11 cellular contexts compared by ENCODE assay signal in genomic region chr10:124588736-124589451, GRCh38.
A peak's percentile ranks its signal among the peaks of the same experiment; 100 is the strongest.
DNase-seq lines count a peak whose midpoint lies in the region; ATAC-seq and TF ChIP-seq lines count a peak whose summit lies in the region.
"Had no signal": no experiment of that assay in that cellular context is flagged by ENCODE, and none has a peak within 500 bp of the region (broad histone marks: within the 10 kb centered on the region; RNA-seq: fewer than 3 reads in every experiment).

No MANE protein-coding gene starts in this region.

- H3K27ac Mint-ChIP-seq in activated T-cell treated with anti-CD3 and anti-CD28 coated beads, Interleukin-2, amount 50 U/mL, for 24 hours = no peak overlapping the region
- H3K27ac Mint-ChIP-seq in WTC11 = no peak overlapping the region
- H3K27ac Mint-ChIP-seq: activated B cell treated with CpG ODN at 0.5 μM for 24 hours; effector memory CD8-positive, alpha-beta T cell had no signal

- no peak overlapping the region for H3K4me3 Mint-ChIP-seq in activated T-cell treated with anti-CD3 and anti-CD28 coated beads, Interleukin-2, amount 50 U/mL, for 24 hours
- H3K4me3 Mint-ChIP-seq in WTC11 = no peak overlapping the region
- H3K4me3 Mint-ChIP-seq: effector memory CD8-positive, alpha-beta T cell had no signal

- no peaks in the 10 kb centered on the region for H3K27me3 Mint-ChIP-seq in activated T-cell treated with anti-CD3 and anti-CD28 coated beads, Interleukin-2, amount 50 U/mL, for 24 hours
- H3K27me3 Mint-ChIP-seq in WTC11 (ENCODE audit: low read depth) = no peaks in the 10 kb centered on the region; the same call in 1 of the 2 replicates
- H3K27me3 Mint-ChIP-seq: activated B cell treated with CpG ODN at 0.5 μM for 24 hours; effector memory CD8-positive, alpha-beta T cell had no signal

- TF ChIP-seq CTCF in WTC11 (IDR thresholded peaks at IDR 0.05) = no peak

- CTCF ChIA-PET in WTC11 (lab: Charles Lee) = interaction anchor here (0.8 to 1.9 kb wide), 4 partner anchors 23 to 59 kb away, joined by 3 to 6 read pairs (median 3); no protein-coding TSS in a partner anchor

- POLR2A ChIA-PET in WTC11 (lab: Charles Lee) = interaction anchor here (0.6 to 0.7 kb wide), 2 partner anchors 26 to 226 kb away, joined by 3 to 4 read pairs; no protein-coding TSS in a partner anchor

- H3K4me1 Mint-ChIP-seq in activated T-cell treated with anti-CD3 and anti-CD28 coated beads, Interleukin-2, amount 50 U/mL, for 24 hours (ENCODE audit: low read depth) = no peaks in the 10 kb centered on the region
- peaks cover 4% of the 10 kb centered on the region for H3K4me1 Mint-ChIP-seq in WTC11

- peak; percentile 40 for DNase-seq in DMS153 treated with DMSO at 0.1 percent for 48 hours (lab: John Stamatoyannopoulos, UW; ENCODE audit: unreplicated experiment)
- DNase-seq in DMS153 (lab: John Stamatoyannopoulos, UW) = no peak
- peak; percentile 78 for DNase-seq in medulla oblongata (ENCODE audit: extremely low spot score)
- peak; percentile 70 for DNase-seq in ureter (ENCODE audit: low spot score)
- DNase-seq in activated T-cell treated with anti-CD3 and anti-CD28 coated beads, Interleukin-2, amount 50 U/mL, for 24 hours = no peak
- no peak for DNase-seq in T-helper 2 cell
- no peak for DNase-seq in WTC11 (ENCODE audit: low spot score)
- DNase-seq: activated B cell treated with CpG ODN at 0.5 μM for 24 hours; effector memory CD8-positive, alpha-beta T cell had no signal

- H3K36me3 Mint-ChIP-seq in activated T-cell treated with anti-CD3 and anti-CD28 coated beads, Interleukin-2, amount 50 U/mL, for 24 hours (ENCODE audit: low read depth) = no peaks in the 10 kb centered on the region
- H3K36me3 Mint-ChIP-seq in WTC11 = no peaks in the 10 kb centered on the region

- H3K9me3 Mint-ChIP-seq in activated T-cell treated with anti-CD3 and anti-CD28 coated beads, Interleukin-2, amount 50 U/mL, for 24 hours = no peaks in the 10 kb centered on the region
- peaks cover 10% of the 10 kb centered on the region for H3K9me3 Mint-ChIP-seq in WTC11
- H3K9me3 Mint-ChIP-seq: activated B cell treated with CpG ODN at 0.5 μM for 24 hours; effector memory CD8-positive, alpha-beta T cell had no signal

- no peak for ATAC-seq in WTC11
- ATAC-seq: effector memory CD8-positive, alpha-beta T cell had no signal

- H3K27ac ChIP-seq in cingulate gyrus (ENCODE audit: low read depth, low read length) = peak overlapping the region; percentile 83
- H3K27ac ChIP-seq: 22Rv1 had no signal

TF ChIP-seq in WTC11, 78 proteins besides CTCF, POLR2A, EP300 and RAD21:
- TF ChIP-seq SMAD4 (CRISPR knock-in tag; IDR thresholded peaks at IDR 0.05) (no peak), AFF4 (CRISPR knock-in tag; IDR thresholded peaks at IDR 0.05; ENCODE audit: borderline replicate concordance) (no peak), SP1 (CRISPR knock-in tag; conservative IDR thresholded peaks at IDR 0.05) (no peak), E2F5 (CRISPR knock-in tag; IDR thresholded peaks at IDR 0.05) (no peak), IRF2 (CRISPR knock-in tag; IDR thresholded peaks at IDR 0.05; ENCODE audit: borderline replicate concordance, low read depth) (no peak), SOX15 (CRISPR knock-in tag; IDR thresholded peaks at IDR 0.05) (no peak), ELF4 (CRISPR knock-in tag; IDR thresholded peaks at IDR 0.05; ENCODE audit: low read depth) (no peak), ZMAT4 (CRISPR knock-in tag; IDR thresholded peaks at IDR 0.05) (no peak), EMX1 (CRISPR knock-in tag; IDR thresholded peaks at IDR 0.05) (no peak), ZNF396 (CRISPR knock-in tag; IDR thresholded peaks at IDR 0.05; ENCODE audit: borderline replicate concordance) (no peak), JAZF1 (CRISPR knock-in tag; IDR thresholded peaks at IDR 0.05) (no peak)

Comparison
In these comparisons a context has a peak if more than half of its experiments do, and no peak if none do; other contexts are left out.
1. DNase-seq: peak in DMS153 treated with DMSO at 0.1 percent for 48 hours (single experiment), medulla oblongata (single experiment) and ureter (single experiment); none in DMS153 (single experiment), activated T-cell treated with anti-CD3 and anti-CD28 coated beads, Interleukin-2, amount 50 U/mL, for 24 hours (single experiment), T-helper 2 cell (0 of 5) and WTC11 (single experiment).